ENCODE assay signal across 19 cellular contexts in genomic region chr5:145479271-145479670, GRCh38.
DNase-seq lines count a peak whose midpoint lies in the region; ATAC-seq and TF ChIP-seq lines count a peak whose summit lies in the region.
"Had no signal": no experiment of that assay in that cellular context is flagged by ENCODE, and none has a peak within 500 bp of the region (broad histone marks: within the 10 kb centered on the region; RNA-seq: fewer than 3 reads in every experiment).

No MANE protein-coding gene starts in this region.

- no peak overlapping the region for H3K27ac Mint-ChIP-seq in activated CD4-positive, alpha-beta T cell treated with anti-CD3 and anti-CD28 coated beads, Interleukin-2, amount 10 ng/mL, durations not matched to agents 24 days and 14 days
- H3K27ac Mint-ChIP-seq: CD14-positive monocyte, IgD-negative memory B cell, naive B cell, T-cell had no signal

- peak; percentile 63 for ATAC-seq in SK-N-SH treated with all-trans-retinoic acid at 6 μM for 48 hours
- peak; percentile 44 for ATAC-seq in foreskin keratinocyte
- ATAC-seq: activated CD4-positive, CD25-positive, alpha-beta regulatory T cell treated with anti-CD3 and anti-CD28 coated beads, Interleukin-2, amount 50 U/mL, for 24 hours; left colon; T-cell had no signal

- no peaks in the 10 kb centered on the region for H3K9me3 ChIP-seq in skeletal muscle satellite cell (replicated peaks; ENCODE audit: low read length)
- H3K9me3 ChIP-seq: breast epithelium had no signal

- H3K36me3 ChIP-seq in skeletal muscle satellite cell (ENCODE audit: insufficient read depth, low read length), result no peaks in the 10 kb centered on the region
- H3K36me3 ChIP-seq: breast epithelium had no signal

- H3K9ac ChIP-seq in skeletal muscle satellite cell (ENCODE audit: low read depth, low read length), result peak overlapping the region; percentile 52

- H3K4me3 ChIP-seq in skeletal muscle satellite cell (ENCODE audit: low read length), result peak overlapping the region; percentile 5
- H3K4me3 ChIP-seq: breast epithelium had no signal

- peaks cover 7% of the 10 kb centered on the region for H3K9me3 Mint-ChIP-seq in activated CD4-positive, alpha-beta T cell treated with anti-CD3 and anti-CD28 coated beads, Interleukin-2, amount 10 ng/mL, durations not matched to agents 24 days and 14 days

- H3K27ac ChIP-seq in foreskin keratinocyte, result no peak overlapping the region
- H3K27ac ChIP-seq: breast epithelium had no signal

- H3K4me1 Mint-ChIP-seq in activated CD4-positive, alpha-beta T cell treated with anti-CD3 and anti-CD28 coated beads, Interleukin-2, amount 10 ng/mL, durations not matched to agents 24 days and 14 days, result no peaks in the 10 kb centered on the region
- H3K4me1 Mint-ChIP-seq: CD14-positive monocyte, IgD-negative memory B cell, naive B cell, T-cell had no signal

- DNase-seq in HCEC 1CT (peak; percentile 72), foreskin keratinocyte (peak; percentile 42 to 60), middle frontal gyrus (ENCODE audit: extremely low spot score, low spot score) (no peak), COLO668 (lab: John Stamatoyannopoulos, UW; ENCODE audit: unreplicated experiment) (no peak)
- DNase-seq in activated CD4-positive, alpha-beta T cell treated with anti-CD3 and anti-CD28 coated beads, Interleukin-2, amount 10 ng/mL, durations not matched to agents 24 days and 14 days, result no peak
- DNase-seq: activated naive CD4-positive, alpha-beta T cell treated with Interleukin-2 at 50 U/mL for 16 hours; GDM1; glutamatergic neuron; left colon; naive B cell; NCI-H1105; NCI-H2227 treated with DMSO at 0.1 percent for 48 hours; T-cell had no signal

- H3K27me3 ChIP-seq in foreskin keratinocyte, result no peaks in the 10 kb centered on the region
- H3K27me3 ChIP-seq in skeletal muscle satellite cell (ENCODE audit: control insufficient read depth, insufficient read depth, low read length), result no peaks in the 10 kb centered on the region
- H3K27me3 ChIP-seq: breast epithelium had no signal

- no peak overlapping the region for H3K4me3 Mint-ChIP-seq in activated CD4-positive, alpha-beta T cell treated with anti-CD3 and anti-CD28 coated beads, Interleukin-2, amount 10 ng/mL, durations not matched to agents 24 days and 14 days
- H3K4me3 Mint-ChIP-seq: CD14-positive monocyte, IgD-negative memory B cell, naive B cell, T-cell had no signal

- peaks cover 31% of the 10 kb centered on the region for H3K4me1 ChIP-seq in foreskin keratinocyte
- H3K4me1 ChIP-seq in skeletal muscle satellite cell (ENCODE audit: control insufficient read depth, insufficient read depth, low read length), result peaks cover 37% of the 10 kb centered on the region
- H3K4me1 ChIP-seq: breast epithelium had no signal

- no peaks in the 10 kb centered on the region for H3K36me3 Mint-ChIP-seq in activated CD4-positive, alpha-beta T cell treated with anti-CD3 and anti-CD28 coated beads, Interleukin-2, amount 10 ng/mL, durations not matched to agents 24 days and 14 days (ENCODE audit: low read depth)
- H3K36me3 Mint-ChIP-seq: CD14-positive monocyte, IgD-negative memory B cell, naive B cell, T-cell had no signal

- no peaks in the 10 kb centered on the region for H3K27me3 Mint-ChIP-seq in activated CD4-positive, alpha-beta T cell treated with anti-CD3 and anti-CD28 coated beads, Interleukin-2, amount 10 ng/mL, durations not matched to agents 24 days and 14 days
- H3K27me3 Mint-ChIP-seq: IgD-negative memory B cell, naive B cell, T-cell had no signal

- no peak for TF ChIP-seq CTCF in foreskin keratinocyte (conservative IDR thresholded peaks at IDR 0.05)

- intact Hi-C loops in activated CD4-positive, alpha-beta T cell treated with anti-CD3 and anti-CD28 coated beads, Interleukin-2, amount 10 ng/mL, durations not matched to agents 24 days and 14 days (cut with micrococcal nuclease), result no loop called here

- H3K4me2 ChIP-seq in skeletal muscle satellite cell (ENCODE audit: low read length), result peak overlapping the region; percentile 30

TF ChIP-seq in SK-N-SH treated with all-trans-retinoic acid at 6 μM for 48 hours, 23 proteins besides CTCF, POLR2A, EP300 and RAD21:
- TF ChIP-seq ZFP3 (CRISPR knock-in tag; IDR thresholded peaks at IDR 0.05) (peak; percentile 90), ZNF565 (CRISPR knock-in tag; conservative IDR thresholded peaks at IDR 0.05; ENCODE audit: low read depth) (no peak), ZNF70 (CRISPR knock-in tag; IDR thresholded peaks at IDR 0.05) (no peak)

Comparison
In these comparisons a context has a peak if more than half of its experiments do, and no peak if none do; other contexts are left out.
1. DNase-seq: peak in HCEC 1CT (single experiment) and foreskin keratinocyte (2 of 2); none in middle frontal gyrus (single experiment), COLO668 (single experiment) and activated CD4-positive, alpha-beta T cell treated with anti-CD3 and anti-CD28 coated beads, Interleukin-2, amount 10 ng/mL, durations not matched to agents 24 days and 14 days (single experiment).